Comparison of ENCODE assay signal across 21 cellular contexts in the genomic region with DNA sequence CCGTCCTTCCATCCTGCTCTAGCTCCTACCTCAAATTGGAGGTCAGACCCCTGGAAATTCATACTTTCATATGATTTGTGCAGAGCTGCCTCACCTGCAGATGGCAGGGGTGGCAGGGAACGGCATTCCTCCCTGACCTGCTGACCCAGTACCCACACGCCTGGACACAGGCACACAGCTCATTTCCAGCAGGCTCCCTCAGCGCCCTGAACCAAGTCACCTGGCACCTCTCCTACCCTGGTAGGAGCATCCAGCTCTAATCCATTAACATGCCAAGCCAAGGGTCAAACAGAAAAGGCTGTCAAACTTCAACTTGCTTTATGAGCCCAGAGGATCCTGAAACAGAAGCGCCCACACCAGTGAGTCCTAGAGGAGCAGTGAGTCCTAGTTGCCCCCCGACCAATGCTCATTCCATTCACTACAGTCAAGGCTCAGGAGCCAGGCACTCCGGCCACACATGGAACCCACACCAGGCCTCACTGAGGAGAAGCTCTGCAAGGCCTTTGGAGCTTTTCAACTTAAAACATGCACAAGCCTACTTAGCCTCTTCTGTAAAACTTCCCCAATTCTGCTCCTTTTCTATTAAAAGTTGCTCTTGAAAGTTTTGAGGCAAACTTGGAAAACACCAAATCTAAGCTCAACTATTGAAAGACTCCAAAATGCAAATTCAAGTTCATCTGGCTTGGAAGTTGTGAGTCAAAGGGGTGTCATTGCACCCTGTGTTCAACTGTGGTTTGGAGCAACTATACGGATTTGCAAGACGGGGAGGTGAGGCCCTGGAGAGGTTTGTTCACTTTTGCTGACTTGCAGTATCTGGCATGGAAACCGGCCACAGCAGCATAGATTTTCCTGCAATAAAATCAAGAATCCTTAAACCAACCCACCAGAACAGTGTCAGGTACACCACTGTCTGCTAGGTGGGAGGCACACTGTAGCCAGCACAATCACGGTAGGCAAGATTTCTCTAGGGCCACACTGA.
DNase-seq lines count a peak whose midpoint lies in the region; ATAC-seq and TF ChIP-seq lines count a peak whose summit lies in the region.
"Had no signal": no experiment of that assay in that cellular context is flagged by ENCODE, and none has a peak within 500 bp of the region (broad histone marks: within the 10 kb centered on the region; RNA-seq: fewer than 3 reads in every experiment).

No MANE protein-coding gene starts in this region.

- H3K4me2 ChIP-seq in smooth muscle cell: no peak overlapping the region

- H3K4me1 Mint-ChIP-seq in activated naive CD4-positive, alpha-beta T cell treated with anti-CD3 and anti-CD28 coated beads, Interleukin-2, amount 50 U/mL, for 24 hours: no peaks in the 10 kb centered on the region
- peaks cover 11% of the 10 kb centered on the region for H3K4me1 Mint-ChIP-seq in activated naive CD4-positive, alpha-beta T cell treated with anti-CD3 and anti-CD28 coated beads, Interleukin-2, amount 10 ng/mL, durations not matched to agents 7 days and 5 days
- peaks cover 45% of the 10 kb centered on the region for H3K4me1 Mint-ChIP-seq in stimulated activated naive CD8-positive, alpha-beta T cell treated with anti-CD3 and anti-CD28 coated beads, Interleukin-15, amount 100 ng/mL, for 72 hours
- H3K4me1 Mint-ChIP-seq in CD8-positive, alpha-beta T cell (ENCODE audit: low read depth): no peaks in the 10 kb centered on the region

- H3K27ac ChIP-seq in esophagus (ENCODE audit: low read depth in 2 of 2, low read length in 1 of 2): peak overlapping the region; percentile 61 to 77
- H3K27ac ChIP-seq in CD8-positive, alpha-beta T cell (ENCODE audit: low read depth, low read length): no peak overlapping the region
- H3K27ac ChIP-seq in smooth muscle cell (ENCODE audit: low read depth): no peak overlapping the region
- H3K27ac ChIP-seq: coronary artery, SJCRH30, spleen had no signal

- peak; percentile 81 for ATAC-seq in stimulated activated naive CD8-positive, alpha-beta T cell treated with anti-CD3 and anti-CD28 coated beads, Interleukin-15, amount 100 ng/mL, for 72 hours
- ATAC-seq in Right ventricle myocardium superior (ENCODE audit: poor library complexity): no peak
- no peak for ATAC-seq in CD8-positive, alpha-beta T cell
- ATAC-seq: natural killer cell treated with Interleukin-12 subunit alpha and Interleukin-12 subunit beta and Interleukin-15 and Interleukin-18, amount 100 ng/mL, for 72 hours had no signal

- DNase-seq in activated naive CD4-positive, alpha-beta T cell treated with anti-CD3 and anti-CD28 coated beads, Interleukin-2, amount 10 ng/mL, durations not matched to agents 7 days and 5 days: no peak
- DNase-seq in RKO (ENCODE audit: low spot score): peak; percentile 46
- DNase-seq in stimulated activated naive CD8-positive, alpha-beta T cell treated with anti-CD3 and anti-CD28 coated beads, Interleukin-15, amount 100 ng/mL, for 72 hours: no peak
- no peak for DNase-seq in Right ventricle myocardium superior
- no peak for DNase-seq in CD8-positive, alpha-beta T cell
- no peak for DNase-seq in smooth muscle cell (lab: John Stamatoyannopoulos, UW; ENCODE audit: unreplicated experiment)
- DNase-seq: activated CD4-positive, CD25-positive, alpha-beta regulatory T cell treated with anti-CD3 and anti-CD28 coated beads, Interleukin-2, amount 50 U/mL, for 72 hours; aorta; Calu3; GOT3; Kasumi-1; mesendoderm; NCI-H1436 treated with DMSO at 0.1 percent for 48 hours; NCI-H226; SJCRH30; spleen had no signal

- no peaks in the 10 kb centered on the region for H3K9me3 ChIP-seq in esophagus (ENCODE audit: control insufficient read depth in 2 of 2, insufficient read depth in 1 of 2, low read depth in 1 of 2, low read length in 1 of 2)
- no peaks in the 10 kb centered on the region for H3K9me3 ChIP-seq in CD8-positive, alpha-beta T cell (ENCODE audit: low read length)
- H3K9me3 ChIP-seq in smooth muscle cell (replicated peaks; ENCODE audit: low read depth): no peaks in the 10 kb centered on the region
- H3K9me3 ChIP-seq: SJCRH30, spleen had no signal

- 76 to 86% methylated on average over 11 of the region's 11 CpGs for WGBS in esophagus, 2 donors
- 82% methylated on average over 11 of the region's 11 CpGs for WGBS in smooth muscle cell (ENCODE audit: low lambda C conversion rate)

- no peaks in the 10 kb centered on the region for H3F3A ChIP-seq in smooth muscle cell (ENCODE audit: low read depth)

- peak overlapping the region; percentile 59 for H3K27ac Mint-ChIP-seq in activated naive CD4-positive, alpha-beta T cell treated with anti-CD3 and anti-CD28 coated beads, Interleukin-2, amount 50 U/mL, for 24 hours
- no peak overlapping the region for H3K27ac Mint-ChIP-seq in activated naive CD4-positive, alpha-beta T cell treated with anti-CD3 and anti-CD28 coated beads, Interleukin-2, amount 10 ng/mL, durations not matched to agents 7 days and 5 days
- H3K27ac Mint-ChIP-seq in stimulated activated naive CD8-positive, alpha-beta T cell treated with anti-CD3 and anti-CD28 coated beads, Interleukin-15, amount 100 ng/mL, for 72 hours: no peak overlapping the region
- H3K27ac Mint-ChIP-seq in CD8-positive, alpha-beta T cell: no peak overlapping the region
- H3K27ac Mint-ChIP-seq: progenitor cell of endocrine pancreas had no signal

- H3K27me3 ChIP-seq in esophagus (ENCODE audit: control insufficient read depth in 1 of 2, insufficient read depth in 2 of 2, low read length in 2 of 2): no peaks in the 10 kb centered on the region
- no peaks in the 10 kb centered on the region for H3K27me3 ChIP-seq in CD8-positive, alpha-beta T cell (ENCODE audit: insufficient read depth, low read length)
- no peaks in the 10 kb centered on the region for H3K27me3 ChIP-seq in smooth muscle cell (ENCODE audit: low read depth)
- H3K27me3 ChIP-seq: spleen had no signal

- peaks cover 0 to 2% of the 10 kb centered on the region in 2 donors for H3K36me3 ChIP-seq in esophagus (ENCODE audit: control insufficient read depth in 2 of 2, insufficient read depth in 2 of 2, low read length in 1 of 2)
- no peaks in the 10 kb centered on the region for H3K36me3 ChIP-seq in CD8-positive, alpha-beta T cell (ENCODE audit: insufficient read depth, low read length)
- no peaks in the 10 kb centered on the region for H3K36me3 ChIP-seq in smooth muscle cell (ENCODE audit: low read depth)
- H3K36me3 ChIP-seq: SJCRH30 had no signal

- H2AFZ ChIP-seq in smooth muscle cell (ENCODE audit: low read depth): no peak overlapping the region

- H3K4me3 Mint-ChIP-seq in activated naive CD4-positive, alpha-beta T cell treated with anti-CD3 and anti-CD28 coated beads, Interleukin-2, amount 50 U/mL, for 24 hours: no peak overlapping the region
- no peak overlapping the region for H3K4me3 Mint-ChIP-seq in activated naive CD4-positive, alpha-beta T cell treated with anti-CD3 and anti-CD28 coated beads, Interleukin-2, amount 10 ng/mL, durations not matched to agents 7 days and 5 days
- no peak overlapping the region for H3K4me3 Mint-ChIP-seq in stimulated activated naive CD8-positive, alpha-beta T cell treated with anti-CD3 and anti-CD28 coated beads, Interleukin-15, amount 100 ng/mL, for 72 hours
- H3K4me3 Mint-ChIP-seq in CD8-positive, alpha-beta T cell: no peak overlapping the region
- H3K4me3 Mint-ChIP-seq: natural killer cell treated with Interleukin-12 subunit alpha and Interleukin-12 subunit beta and Interleukin-15 and Interleukin-18, amount 100 ng/mL, for 72 hours had no signal

- H3K4me1 ChIP-seq in esophagus (ENCODE audit: control insufficient read depth in 2 of 2, insufficient read depth in 2 of 2, low read length in 1 of 2): peaks cover 5 to 36% of the 10 kb centered on the region in 2 donors
- H3K4me1 ChIP-seq in CD8-positive, alpha-beta T cell (ENCODE audit: insufficient read depth, low read length): no peaks in the 10 kb centered on the region
- peaks cover 26% of the 10 kb centered on the region for H3K4me1 ChIP-seq in smooth muscle cell (ENCODE audit: low read depth)
- H3K4me1 ChIP-seq: SJCRH30 had no signal

- H3K79me2 ChIP-seq in smooth muscle cell (ENCODE audit: low read depth): no peaks in the 10 kb centered on the region

- H3K9ac ChIP-seq in smooth muscle cell (ENCODE audit: low read depth): no peak overlapping the region

- intact Hi-C loops in Right ventricle myocardium superior (cut with DNase I): no loop called here
- intact Hi-C loops in CD8-positive, alpha-beta T cell (cut with DNase I, micrococcal nuclease): no loop called here

- CTCF ChIA-PET in activated naive CD4-positive, alpha-beta T cell treated with anti-CD3 and anti-CD28 coated beads, Interleukin-2, amount 10 ng/mL, durations not matched to agents 7 days and 5 days (lab: Charles Lee): interaction anchor here (0.6 kb wide), 1 partner anchor 15 kb away, joined by 3 read pairs; no protein-coding TSS in a partner anchor
- CTCF ChIA-PET in CD8-positive, alpha-beta T cell (lab: Charles Lee): no interaction called here

- POLR2A ChIA-PET in CD8-positive, alpha-beta T cell (lab: Charles Lee): no interaction called here

- no peak for TF ChIP-seq CTCF in CD8-positive, alpha-beta T cell (IDR thresholded peaks at IDR 0.05)
- no peak for TF ChIP-seq CTCF in smooth muscle cell (IDR thresholded peaks at IDR 0.05; ENCODE audit: borderline replicate concordance, insufficient read depth, poor library complexity, severe bottlenecking)

- H3K4me3 ChIP-seq in esophagus (ENCODE audit: low read depth in 1 of 2, low read length in 2 of 2) (no peak overlapping the region), smooth muscle cell (no peak overlapping the region)
- H3K4me3 ChIP-seq in CD8-positive, alpha-beta T cell (ENCODE audit: low read depth, low read length): no peak overlapping the region
- H3K4me3 ChIP-seq: coronary artery, SJCRH30, spleen had no signal

- no peaks in the 10 kb centered on the region for H3K27me3 Mint-ChIP-seq in activated naive CD4-positive, alpha-beta T cell treated with anti-CD3 and anti-CD28 coated beads, Interleukin-2, amount 50 U/mL, for 24 hours
- H3K27me3 Mint-ChIP-seq in activated naive CD4-positive, alpha-beta T cell treated with anti-CD3 and anti-CD28 coated beads, Interleukin-2, amount 10 ng/mL, durations not matched to agents 7 days and 5 days: peaks cover 18% of the 10 kb centered on the region
- no peaks in the 10 kb centered on the region for H3K27me3 Mint-ChIP-seq in stimulated activated naive CD8-positive, alpha-beta T cell treated with anti-CD3 and anti-CD28 coated beads, Interleukin-15, amount 100 ng/mL, for 72 hours
- H3K27me3 Mint-ChIP-seq in CD8-positive, alpha-beta T cell (ENCODE audit: low read depth): no peaks in the 10 kb centered on the region
- H3K27me3 Mint-ChIP-seq: natural killer cell treated with Interleukin-12 subunit alpha and Interleukin-12 subunit beta and Interleukin-15 and Interleukin-18, amount 100 ng/mL, for 72 hours; progenitor cell of endocrine pancreas had no signal

- no peaks in the 10 kb centered on the region for H3K9me3 Mint-ChIP-seq in activated naive CD4-positive, alpha-beta T cell treated with anti-CD3 and anti-CD28 coated beads, Interleukin-2, amount 50 U/mL, for 24 hours
- no peaks in the 10 kb centered on the region for H3K9me3 Mint-ChIP-seq in activated naive CD4-positive, alpha-beta T cell treated with anti-CD3 and anti-CD28 coated beads, Interleukin-2, amount 10 ng/mL, durations not matched to agents 7 days and 5 days
- no peaks in the 10 kb centered on the region for H3K9me3 Mint-ChIP-seq in stimulated activated naive CD8-positive, alpha-beta T cell treated with anti-CD3 and anti-CD28 coated beads, Interleukin-15, amount 100 ng/mL, for 72 hours
- no peaks in the 10 kb centered on the region for H3K9me3 Mint-ChIP-seq in CD8-positive, alpha-beta T cell
- H3K9me3 Mint-ChIP-seq: natural killer cell treated with Interleukin-12 subunit alpha and Interleukin-12 subunit beta and Interleukin-15 and Interleukin-18, amount 100 ng/mL, for 72 hours had no signal

- no peaks in the 10 kb centered on the region for H4K20me1 ChIP-seq in smooth muscle cell (ENCODE audit: low read depth)

- peaks cover 12% of the 10 kb centered on the region for H3K36me3 Mint-ChIP-seq in activated naive CD4-positive, alpha-beta T cell treated with anti-CD3 and anti-CD28 coated beads, Interleukin-2, amount 50 U/mL, for 24 hours
- H3K36me3 Mint-ChIP-seq in activated naive CD4-positive, alpha-beta T cell treated with anti-CD3 and anti-CD28 coated beads, Interleukin-2, amount 10 ng/mL, durations not matched to agents 7 days and 5 days: peaks cover 2% of the 10 kb centered on the region
- H3K36me3 Mint-ChIP-seq in CD8-positive, alpha-beta T cell: peaks cover 64% of the 10 kb centered on the region
- H3K36me3 Mint-ChIP-seq: natural killer cell treated with Interleukin-12 subunit alpha and Interleukin-12 subunit beta and Interleukin-15 and Interleukin-18, amount 100 ng/mL, for 72 hours had no signal

Comparison
In these comparisons a context has a peak if more than half of its experiments do, and no peak if none do; other contexts are left out.
1. H3K27ac ChIP-seq: peak in esophagus (2 of 2); none in CD8-positive, alpha-beta T cell (single experiment) and smooth muscle cell (single experiment).